In genomic region chr2:202377308-202377736, GRCh38 we compare ENCODE assay signal across 8 cellular contexts. TPM values are rescaled to one million over a fixed set of nuclear protein-coding genes. Genes with fewer than 3 reads are reported as not detected.
DNase-seq lines count a peak whose midpoint lies in the region; ATAC-seq and TF ChIP-seq lines count a peak whose summit lies in the region.

No MANE protein-coding gene starts in this region.

- H3K27me3 ChIP-seq in BE2C (no peaks in the 10 kb centered on the region), HAP-1 (ENCODE audit: low read depth) (no peaks in the 10 kb centered on the region), ectodermal cell (ENCODE audit: control insufficient read depth, insufficient read depth, low read length, poor library complexity, severe bottlenecking) (peaks cover 9% of the 10 kb centered on the region)

- H3K9me3 ChIP-seq in BE2C (no peaks in the 10 kb centered on the region), HAP-1 (no peaks in the 10 kb centered on the region), T-helper 17 cell (ENCODE audit: control insufficient read depth, low read length, poor library complexity, severe bottlenecking) (no peaks in the 10 kb centered on the region), ectodermal cell (ENCODE audit: control insufficient read depth, low read length) (no peaks in the 10 kb centered on the region)

- H3K4me1 ChIP-seq in BE2C (peaks cover 4% of the 10 kb centered on the region; the same call in 1 of the 2 replicates), HAP-1 (no peaks in the 10 kb centered on the region; the same call in none of the 2 replicates), ectodermal cell (ENCODE audit: control insufficient read depth, insufficient read depth, low read length) (peaks cover 10% of the 10 kb centered on the region)

- H3K36me3 ChIP-seq in BE2C (no peaks in the 10 kb centered on the region), HAP-1 (replicated peaks) (no peaks in the 10 kb centered on the region), ectodermal cell (ENCODE audit: control insufficient read depth, insufficient read depth, low read length) (no peaks in the 10 kb centered on the region)

- no peaks in the 10 kb centered on the region for H3K36me3 Mint-ChIP-seq in T-helper 17 cell (ENCODE audit: low read depth)

- 0% methylated on average over 28 to 29 of the region's 29 CpGs for WGBS in ectodermal cell, 2 experiments

- no peak for TF ChIP-seq CTCF in BE2C (IDR thresholded peaks at IDR 0.05; ENCODE audit: low read depth, low read length)

- peak overlapping the region; percentile 98 for H3K4me3 Mint-ChIP-seq in T-helper 17 cell

- H3K27ac ChIP-seq in ectodermal cell (ENCODE audit: insufficient read depth, low read depth, low read length, poor library complexity, severe bottlenecking): no peak overlapping the region

- peak overlapping the region; percentile 89 for H3K4me3 ChIP-seq in BE2C (ENCODE audit: low read depth, low read length)
- H3K4me3 ChIP-seq in HAP-1: peak overlapping the region; percentile 95
- peak overlapping the region; percentile 97 for H3K4me3 ChIP-seq in ectodermal cell (ENCODE audit: insufficient read depth, low read depth, low read length)

- peak overlapping the region; percentile 67 for H3K27ac Mint-ChIP-seq in T-helper 17 cell

- peaks cover 15% of the 10 kb centered on the region for H3K4me1 Mint-ChIP-seq in T-helper 17 cell

- DNase-seq in BE2C (peak; percentile 54), HAP-1 (ENCODE audit: low spot score in 2 of 2) (peak in 1 of 2 experiments; percentile 49), T-helper 17 cell (peak in 1 of 3 donors; percentile 14), lung microvascular endothelial cell (ENCODE audit: low read depth in 2 of 2) (peak; percentile 44 to 56), superior temporal gyrus (ENCODE audit: extremely low spot score) (peak; percentile 49), NCI-H446 treated with DMSO at 0.1 percent for 48 hours (lab: John Stamatoyannopoulos, UW) (no peak), NCI-H2029 (lab: John Stamatoyannopoulos, UW) (no peak)

- no peaks in the 10 kb centered on the region for H3K27me3 Mint-ChIP-seq in T-helper 17 cell

- in situ Hi-C loops in HAP-1 (cut with MboI; ENCODE audit: low sequenced_read_pairs): no loop called here

- ATAC-seq in T-helper 17 cell: no peak

RNA-seq across cellular contexts. Expression of gene BMPR2, which starts 1.2 kb away (rescaled TPM):
- 5.4 TPM for polyA plus RNA-seq in BE2C (2012; ENCODE audit: insufficient read depth, insufficient read length, low read depth)
- 10 to 100 TPM; 11.3 to 12.4 TPM for total RNA-seq in T-helper 17 cell
- 7.6 TPM for polyA plus RNA-seq in ectodermal cell (2013, experiment 1 of 4)
- 7.4 TPM for polyA plus RNA-seq in ectodermal cell (2013, experiment 2 of 4)
- 8.1 TPM for polyA plus RNA-seq in ectodermal cell (2013, experiment 3 of 4)
- 10.9 TPM for polyA plus RNA-seq in ectodermal cell (2013, experiment 4 of 4)
- 34.4 and 41.7 TPM in 2 replicates for total RNA-seq in lung microvascular endothelial cell

Comparison
In these comparisons a context has a peak if more than half of its experiments do, and no peak if none do; other contexts are left out.
1. DNase-seq: peak in BE2C (single experiment), lung microvascular endothelial cell (2 of 2) and superior temporal gyrus (single experiment); none in NCI-H446 treated with DMSO at 0.1 percent for 48 hours (single experiment) and NCI-H2029 (single experiment).
2. Peak in every context shown above with its lines, with median percentiles within 50 percentile points of each other: H3K4me3 ChIP-seq.